Comparison of ENCODE assay signal across 21 cellular contexts in genomic region chrX:109842611-109843010, GRCh38.
"Had no signal": no experiment of that assay in that cellular context is flagged by ENCODE, and none has a peak within 500 bp of the region (broad histone marks: within the 10 kb centered on the region; RNA-seq: fewer than 3 reads in every experiment).

No MANE protein-coding gene starts in this region.

- H3K36me3 ChIP-seq: esophagus muscularis mucosa, gastroesophageal sphincter, left ventricle myocardium inferior, lower lobe of right lung, sigmoid colon, suprapubic skin, thyroid gland, upper lobe of left lung, uterus had no signal

- H3K4me3 ChIP-seq: coronary artery, esophagus muscularis mucosa, gastroesophageal sphincter, left ventricle myocardium inferior, lower lobe of right lung, sigmoid colon, skin epidermis, suprapubic skin, thyroid gland, upper lobe of left lung, uterus had no signal

- H3K9me3 ChIP-seq: esophagus muscularis mucosa, gastroesophageal sphincter, left ventricle myocardium inferior, lower lobe of right lung, sigmoid colon, suprapubic skin, thyroid gland, upper lobe of left lung, uterus had no signal

- DNase-seq: effector CD4-positive, alpha-beta T cell; endodermal cell; glutamatergic neuron; immature natural killer cell; kidney; left cardiac atrium; left ventricle myocardium inferior; lower lobe of right lung; natural killer cell; posterior cingulate gyrus; sigmoid colon; stimulated activated CD4-positive, alpha-beta T cell treated with anti-CD3 and anti-CD28 coated beads, Interleukin-12 subunit alpha, Interleukin-12 subunit beta, amount 100 ng/mL, for 4 hours; stimulated activated naive CD4-positive, alpha-beta T cell; thyroid gland; upper lobe of left lung; uterus had no signal

- H3K4me1 ChIP-seq: esophagus muscularis mucosa, gastroesophageal sphincter, left ventricle myocardium inferior, lower lobe of right lung, thyroid gland, uterus had no signal

- H3K27ac ChIP-seq: coronary artery, esophagus muscularis mucosa, gastroesophageal sphincter, left ventricle myocardium inferior, lower lobe of right lung, sigmoid colon, skin epidermis, suprapubic skin, thyroid gland, upper lobe of left lung, uterus had no signal

- ATAC-seq: gastroesophageal sphincter, left cardiac atrium, lower lobe of right lung, natural killer cell had no signal

- H3K27me3 ChIP-seq: esophagus muscularis mucosa, gastroesophageal sphincter, sigmoid colon, suprapubic skin, thyroid gland, upper lobe of left lung, uterus had no signal
